In the genomic region with DNA sequence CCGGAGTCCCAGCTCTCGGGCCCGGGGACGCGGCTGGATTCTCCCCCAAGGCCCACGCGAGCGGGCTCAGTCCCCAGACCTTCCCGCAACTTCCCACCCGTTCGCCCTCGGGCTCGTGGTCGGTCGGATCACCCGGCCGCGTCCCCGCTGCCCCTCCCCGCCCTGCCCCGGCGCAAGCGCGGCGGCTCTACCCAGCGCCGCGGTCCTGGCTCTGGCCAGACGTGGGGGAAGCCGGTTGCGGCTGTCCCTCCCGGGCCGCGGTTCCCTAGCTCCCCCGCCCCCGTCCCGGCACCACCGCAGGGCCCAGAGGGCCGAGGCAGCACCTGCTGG, we compare ENCODE assay signal across 8 cellular contexts. TPM values are rescaled to one million over a fixed set of nuclear protein-coding genes. Genes with fewer than 3 reads are reported as not detected.
DNase-seq lines count a peak whose midpoint lies in the region; TF ChIP-seq lines count a peak whose summit lies in the region.

No MANE protein-coding gene starts in this region.

- peak overlapping the region; percentile 97 for H3K18ac ChIP-seq in neuronal stem cell (ENCODE audit: low read length)

- H2BK120ac ChIP-seq in neuronal stem cell (ENCODE audit: low read depth, low read length), result no peak overlapping the region

- H3K9me3 ChIP-seq in HAP-1 (no peaks in the 10 kb centered on the region), SK-N-MC (ENCODE audit: low read depth, low read length) (no peaks in the 10 kb centered on the region; the same call in 1 of the 2 replicates), esophagus muscularis mucosa (no peaks in the 10 kb centered on the region), neuronal stem cell (replicated peaks in 1 of 2; ENCODE audit: control insufficient read depth in 2 of 2, insufficient read depth in 1 of 2, low read depth in 1 of 2, low read length in 2 of 2) (peaks cover 0 to 5% of the 10 kb centered on the region in 2 donors)

- H3K4me1 ChIP-seq in HAP-1 (peaks cover 27% of the 10 kb centered on the region), esophagus muscularis mucosa (peaks cover 35 to 50% (median 46%) of the 10 kb centered on the region in 4 donors), neuronal stem cell (ENCODE audit: control insufficient read depth in 2 of 2, insufficient read depth in 1 of 2, low read depth in 1 of 2, low read length in 2 of 2) (peaks cover 1 to 17% of the 10 kb centered on the region in 2 donors)

- H3K4me2 ChIP-seq in neuronal stem cell (ENCODE audit: insufficient read depth, low read length, poor library complexity, severe bottlenecking), result peak overlapping the region; percentile 87

- H2BK12ac ChIP-seq in neuronal stem cell (ENCODE audit: low read length), result no peak overlapping the region

- no peak for TF ChIP-seq EP300 in esophagus muscularis mucosa (IDR thresholded peaks at IDR 0.05)

- intact Hi-C loops in esophagus muscularis mucosa (cut with DNase I), result loop anchor here (2.0 kb wide), 2 partner anchors 69 to 99 kb away; no protein-coding TSS in a partner anchor

- no CpG with 5 or more reads among the region's 39 CpGs for WGBS in esophagus muscularis mucosa
- no CpG with 5 or more reads among the region's 39 CpGs for WGBS in neuronal stem cell (ENCODE audit: extremely low coverage in 2 of 2, insufficient read length in 2 of 2, insufficient replicate concordance in 1 of 2), 2 donors

- H2AFZ ChIP-seq in neuronal stem cell (ENCODE audit: low read length), result peak overlapping the region; percentile 89

- peak overlapping the region; percentile 60 for H3K4ac ChIP-seq in neuronal stem cell (ENCODE audit: low read length)

- no peak for TF ChIP-seq POLR2A in esophagus muscularis mucosa (IDR thresholded peaks at IDR 0.05; ENCODE audit: low read depth)

- peak overlapping the region; percentile 93 for H2BK5ac ChIP-seq in neuronal stem cell (ENCODE audit: low read length)

- H3K79me1 ChIP-seq in neuronal stem cell (ENCODE audit: low read depth, low read length), result no peaks in the 10 kb centered on the region

- TF ChIP-seq CTCF in esophagus muscularis mucosa (IDR thresholded peaks at IDR 0.05), result no peak

- no peak overlapping the region for H2AK5ac ChIP-seq in neuronal stem cell (ENCODE audit: low read depth, low read length)

- peak overlapping the region; percentile 92 for H3K23ac ChIP-seq in neuronal stem cell (ENCODE audit: low read depth, low read length, poor library complexity)

- no peak overlapping the region for H4K8ac ChIP-seq in neuronal stem cell (ENCODE audit: low read depth, low read length)

- H3K27ac ChIP-seq in SK-N-MC, result peak overlapping the region; percentile 98
- H3K27ac ChIP-seq in esophagus muscularis mucosa (replicated peaks in 1 of 4), result peak overlapping the region; percentile 99 to 100 (median 100)
- H3K27ac ChIP-seq in neuronal stem cell (replicated peaks; ENCODE audit: low read length), result peak overlapping the region; percentile 81

- H3K36me3 ChIP-seq in HAP-1 (replicated peaks), result 0 out of 2 replicates have a peak, but pooled peaks cover 6% of the 10 kb centered on the region
- H3K36me3 ChIP-seq in SK-N-MC (ENCODE audit: insufficient read depth, low read length), result peaks cover 14% of the 10 kb centered on the region
- no peaks in the 10 kb centered on the region for H3K36me3 ChIP-seq in esophagus muscularis mucosa
- peaks cover 0 to 3% of the 10 kb centered on the region in 2 donors for H3K36me3 ChIP-seq in neuronal stem cell (replicated peaks in 1 of 2; ENCODE audit: control insufficient read depth in 2 of 2, insufficient read depth in 2 of 2, low read length in 2 of 2)

- no peak overlapping the region for H4K91ac ChIP-seq in neuronal stem cell (ENCODE audit: low read depth, low read length, poor library complexity)

- H3K9ac ChIP-seq in SK-N-MC (ENCODE audit: insufficient read length) (peak overlapping the region; percentile 98), neuronal stem cell (ENCODE audit: low read depth, low read length, poor library complexity) (peak overlapping the region; percentile 96)

- peak; percentile 42 for DNase-seq in NCI-H146 (lab: John Stamatoyannopoulos, UW)
- no peak for DNase-seq in NCI-H146 treated with DMSO at 0.1 percent for 48 hours (lab: John Stamatoyannopoulos, UW; ENCODE audit: unreplicated experiment)
- DNase-seq in HAP-1 (ENCODE audit: low spot score in 2 of 2), result peak in 1 of 2 experiments; percentile 49
- no peak for DNase-seq in SK-N-MC (ENCODE audit: low read depth, low spot score)
- DNase-seq in esophagus muscularis mucosa (ENCODE audit: extremely low spot score), result no peak
- DNase-seq in neuronal stem cell (ENCODE audit: low spot score), result no peak
- no peak for DNase-seq in hepatic stellate cell (ENCODE audit: low spot score)
- no peak for DNase-seq in ureter (ENCODE audit: low spot score)

- H3K4me3 ChIP-seq in HAP-1 (peak overlapping the region; percentile 91), SK-N-MC (peak overlapping the region; percentile 91), esophagus muscularis mucosa (peak overlapping the region; percentile 92 to 100 (median 96)), neuronal stem cell (ENCODE audit: low read length in 2 of 2) (peak overlapping the region; percentile 68 to 99)

- peak overlapping the region; percentile 42 for H2BK15ac ChIP-seq in neuronal stem cell (ENCODE audit: low read length)

- no peaks in the 10 kb centered on the region for H3K27me3 ChIP-seq in HAP-1 (ENCODE audit: low read depth)
- H3K27me3 ChIP-seq in esophagus muscularis mucosa, result no peaks in the 10 kb centered on the region
- H3K27me3 ChIP-seq in neuronal stem cell (ENCODE audit: control insufficient read depth in 3 of 3, insufficient read depth in 3 of 3, low read depth in 1 of 3, low read length in 3 of 3), result no peaks in the 10 kb centered on the region

- in situ Hi-C loops in HAP-1 (cut with MboI; ENCODE audit: low sequenced_read_pairs), result loop anchor here (10.0 kb wide), 1 partner anchor 71 kb away; no protein-coding TSS in a partner anchor

- peak overlapping the region; percentile 90 for H3K14ac ChIP-seq in neuronal stem cell (ENCODE audit: low read length)

RNA-seq across cellular contexts. Expression of a gene that starts 0.4 kb away (rescaled TPM):
- 100 to 1,000 TPM in 1 of 4 donors, 10 to 100 TPM in 3; 62.0 to 115 (median 72.3) TPM for total RNA-seq in esophagus muscularis mucosa
- 22.7 TPM for polyA plus RNA-seq in neuronal stem cell (2013, experiment 1 of 2)
- polyA plus RNA-seq in neuronal stem cell (2013, experiment 2 of 2), result 24.5 TPM
- 190 TPM for total RNA-seq in ureter

RNA-seq across cellular contexts. Expression of a gene that starts 51.6 kb away (rescaled TPM):
- 10 to 100 TPM; 59.2 to 72.3 (median 64.3) TPM for total RNA-seq in esophagus muscularis mucosa
- 314 TPM for polyA plus RNA-seq in neuronal stem cell (2013, experiment 1 of 2)
- 322 TPM for polyA plus RNA-seq in neuronal stem cell (2013, experiment 2 of 2)
- 251 TPM for total RNA-seq in ureter
